In the genomic region with DNA sequence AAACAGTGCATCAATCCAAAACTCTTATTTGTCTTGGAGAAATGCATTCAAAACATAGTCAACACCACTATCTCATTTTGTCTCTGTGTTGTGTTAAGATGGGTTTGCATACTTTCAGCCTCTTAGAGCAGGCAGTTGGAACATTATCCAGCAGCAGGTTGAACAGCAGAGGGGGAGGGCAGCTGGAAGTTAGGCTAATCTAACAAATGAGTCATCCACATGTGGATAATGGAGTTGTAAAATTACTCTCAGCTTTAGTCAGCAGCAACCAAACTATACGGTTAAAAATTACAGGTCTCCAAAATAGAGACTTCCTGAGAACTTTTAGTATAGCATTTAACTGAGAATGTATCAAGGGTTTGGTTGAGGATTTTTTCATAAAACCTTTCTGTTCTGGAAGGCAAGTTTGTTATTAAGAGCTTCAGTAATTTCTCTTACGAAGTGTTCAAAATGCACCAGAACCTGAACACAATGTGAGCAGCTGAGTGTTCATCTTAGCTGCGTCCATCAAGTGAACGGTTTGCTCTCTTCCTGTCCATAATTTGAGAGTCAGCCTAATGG, we compare ENCODE assay signal across 1 cellular context.
TF ChIP-seq lines count a peak whose summit lies in the region.

No MANE protein-coding gene starts in this region.

TF ChIP-seq in K562, 482 proteins besides CTCF, POLR2A, EP300 and RAD21 (continued from another document and continues in another):
- TF ChIP-seq GATA2 (CRISPR knock-in tag; IDR thresholded peaks at IDR 0.05) (peak; percentile 38; the same call in 1 of the 2 replicates), RFX7 (CRISPR knock-in tag; IDR thresholded peaks at IDR 0.05) (no peak), ZNF316 (IDR thresholded peaks at IDR 0.05) (no peak), TEAD4 (IDR thresholded peaks at IDR 0.05; ENCODE audit: low read length) (peak; percentile 80), TEAD4 (CRISPR knock-in tag; IDR thresholded peaks at IDR 0.05; ENCODE audit: borderline replicate concordance) (no peak), ZNF695 (CRISPR knock-in tag; IDR thresholded peaks at IDR 0.05) (no peak), KDM1A (IDR thresholded peaks at IDR 0.05) (peak; percentile 54 to 71; a peak in 3 of 4 replicates), NFIC (IDR thresholded peaks at IDR 0.05) (peak; percentile 44; the same call in 1 of the 2 replicates), MAZ (CRISPR knock-in tag; conservative IDR thresholded peaks at IDR 0.05 in 1 of 2, IDR thresholded peaks at IDR 0.05 in 1 of 2) (no peak), SREBF2 (CRISPR knock-in tag; IDR thresholded peaks at IDR 0.05) (no peak), SAFB2 (IDR thresholded peaks at IDR 0.05; ENCODE audit: borderline replicate concordance, low read depth, low read length, severe bottlenecking) (no peak), L3MBTL2 (IDR thresholded peaks at IDR 0.05) (no peak), PML (IDR thresholded peaks at IDR 0.05; ENCODE audit: low read length) (peak; percentile 48; the same call in 1 of the 2 replicates), SMARCC2 (IDR thresholded peaks at IDR 0.05; ENCODE audit: low read depth) (peak; percentile 82), NFE2L1 (tag; IDR thresholded peaks at IDR 0.05; ENCODE audit: borderline replicate concordance, low read depth) (no peak), ZNF668 (CRISPR knock-in tag; IDR thresholded peaks at IDR 0.05) (no peak), BRD9 (IDR thresholded peaks at IDR 0.05; ENCODE audit: low read depth, partially characterized antibody) (peak; percentile 66), ZNF217 (CRISPR knock-in tag; IDR thresholded peaks at IDR 0.05) (no peak), ZNF766 (CRISPR knock-in tag; conservative IDR thresholded peaks at IDR 0.05) (0 out of 2 replicates have a peak, but pooled peaks have one; percentile 56)
- TF ChIP-seq, protein P1, sequence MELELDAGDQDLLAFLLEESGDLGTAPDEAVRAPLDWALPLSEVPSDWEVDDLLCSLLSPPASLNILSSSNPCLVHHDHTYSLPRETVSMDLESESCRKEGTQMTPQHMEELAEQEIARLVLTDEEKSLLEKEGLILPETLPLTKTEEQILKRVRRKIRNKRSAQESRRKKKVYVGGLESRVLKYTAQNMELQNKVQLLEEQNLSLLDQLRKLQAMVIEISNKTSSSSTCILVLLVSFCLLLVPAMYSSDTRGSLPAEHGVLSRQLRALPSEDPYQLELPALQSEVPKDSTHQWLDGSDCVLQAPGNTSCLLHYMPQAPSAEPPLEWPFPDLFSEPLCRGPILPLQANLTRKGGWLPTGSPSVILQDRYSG (tag; conservative IDR thresholded peaks at IDR 0.05; ENCODE audit: low read depth), result no peak; the same call in 1 of the 2 replicates
- TF ChIP-seq, protein P2, sequence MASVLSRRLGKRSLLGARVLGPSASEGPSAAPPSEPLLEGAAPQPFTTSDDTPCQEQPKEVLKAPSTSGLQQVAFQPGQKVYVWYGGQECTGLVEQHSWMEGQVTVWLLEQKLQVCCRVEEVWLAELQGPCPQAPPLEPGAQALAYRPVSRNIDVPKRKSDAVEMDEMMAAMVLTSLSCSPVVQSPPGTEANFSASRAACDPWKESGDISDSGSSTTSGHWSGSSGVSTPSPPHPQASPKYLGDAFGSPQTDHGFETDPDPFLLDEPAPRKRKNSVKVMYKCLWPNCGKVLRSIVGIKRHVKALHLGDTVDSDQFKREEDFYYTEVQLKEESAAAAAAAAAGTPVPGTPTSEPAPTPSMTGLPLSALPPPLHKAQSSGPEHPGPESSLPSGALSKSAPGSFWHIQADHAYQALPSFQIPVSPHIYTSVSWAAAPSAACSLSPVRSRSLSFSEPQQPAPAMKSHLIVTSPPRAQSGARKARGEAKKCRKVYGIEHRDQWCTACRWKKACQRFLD (CRISPR knock-in tag; IDR thresholded peaks at IDR 0.05), result peak; percentile 34; the same call in 1 of the 2 replicates
- TF ChIP-seq, protein P3, sequence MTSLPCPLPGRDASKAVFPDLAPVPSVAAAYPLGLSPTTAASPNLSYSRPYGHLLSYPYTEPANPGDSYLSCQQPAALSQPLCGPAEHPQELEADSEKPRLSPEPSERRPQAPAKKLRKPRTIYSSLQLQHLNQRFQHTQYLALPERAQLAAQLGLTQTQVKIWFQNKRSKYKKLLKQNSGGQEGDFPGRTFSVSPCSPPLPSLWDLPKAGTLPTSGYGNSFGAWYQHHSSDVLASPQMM (CRISPR knock-in tag; IDR thresholded peaks at IDR 0.05), result no peak
- TF ChIP-seq, protein P4, sequence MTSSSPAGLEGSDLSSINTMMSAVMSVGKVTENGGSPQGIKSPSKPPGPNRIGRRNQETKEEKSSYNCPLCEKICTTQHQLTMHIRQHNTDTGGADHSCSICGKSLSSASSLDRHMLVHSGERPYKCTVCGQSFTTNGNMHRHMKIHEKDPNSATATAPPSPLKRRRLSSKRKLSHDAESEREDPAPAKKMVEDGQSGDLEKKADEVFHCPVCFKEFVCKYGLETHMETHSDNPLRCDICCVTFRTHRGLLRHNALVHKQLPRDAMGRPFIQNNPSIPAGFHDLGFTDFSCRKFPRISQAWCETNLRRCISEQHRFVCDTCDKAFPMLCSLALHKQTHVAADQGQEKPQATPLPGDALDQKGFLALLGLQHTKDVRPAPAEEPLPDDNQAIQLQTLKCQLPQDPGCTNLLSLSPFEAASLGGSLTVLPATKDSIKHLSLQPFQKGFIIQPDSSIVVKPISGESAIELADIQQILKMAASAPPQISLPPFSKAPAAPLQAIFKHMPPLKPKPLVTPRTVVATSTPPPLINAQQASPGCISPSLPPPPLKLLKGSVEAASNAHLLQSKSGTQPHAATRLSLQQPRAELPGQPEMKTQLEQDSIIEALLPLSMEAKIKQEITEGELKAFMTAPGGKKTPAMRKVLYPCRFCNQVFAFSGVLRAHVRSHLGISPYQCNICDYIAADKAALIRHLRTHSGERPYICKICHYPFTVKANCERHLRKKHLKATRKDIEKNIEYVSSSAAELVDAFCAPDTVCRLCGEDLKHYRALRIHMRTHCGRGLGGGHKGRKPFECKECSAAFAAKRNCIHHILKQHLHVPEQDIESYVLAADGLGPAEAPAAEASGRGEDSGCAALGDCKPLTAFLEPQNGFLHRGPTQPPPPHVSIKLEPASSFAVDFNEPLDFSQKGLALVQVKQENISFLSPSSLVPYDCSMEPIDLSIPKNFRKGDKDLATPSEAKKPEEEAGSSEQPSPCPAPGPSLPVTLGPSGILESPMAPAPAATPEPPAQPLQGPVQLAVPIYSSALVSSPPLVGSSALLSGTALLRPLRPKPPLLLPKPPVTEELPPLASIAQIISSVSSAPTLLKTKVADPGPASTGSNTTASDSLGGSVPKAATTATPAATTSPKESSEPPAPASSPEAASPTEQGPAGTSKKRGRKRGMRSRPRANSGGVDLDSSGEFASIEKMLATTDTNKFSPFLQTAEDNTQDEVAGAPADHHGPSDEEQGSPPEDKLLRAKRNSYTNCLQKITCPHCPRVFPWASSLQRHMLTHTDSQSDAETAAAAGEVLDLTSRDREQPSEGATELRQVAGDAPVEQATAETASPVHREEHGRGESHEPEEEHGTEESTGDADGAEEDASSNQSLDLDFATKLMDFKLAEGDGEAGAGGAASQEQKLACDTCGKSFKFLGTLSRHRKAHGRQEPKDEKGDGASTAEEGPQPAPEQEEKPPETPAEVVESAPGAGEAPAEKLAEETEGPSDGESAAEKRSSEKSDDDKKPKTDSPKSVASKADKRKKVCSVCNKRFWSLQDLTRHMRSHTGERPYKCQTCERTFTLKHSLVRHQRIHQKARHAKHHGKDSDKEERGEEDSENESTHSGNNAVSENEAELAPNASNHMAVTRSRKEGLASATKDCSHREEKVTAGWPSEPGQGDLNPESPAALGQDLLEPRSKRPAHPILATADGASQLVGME (CRISPR knock-in tag; IDR thresholded peaks at IDR 0.05), result no peak
- TF ChIP-seq, protein P5, sequence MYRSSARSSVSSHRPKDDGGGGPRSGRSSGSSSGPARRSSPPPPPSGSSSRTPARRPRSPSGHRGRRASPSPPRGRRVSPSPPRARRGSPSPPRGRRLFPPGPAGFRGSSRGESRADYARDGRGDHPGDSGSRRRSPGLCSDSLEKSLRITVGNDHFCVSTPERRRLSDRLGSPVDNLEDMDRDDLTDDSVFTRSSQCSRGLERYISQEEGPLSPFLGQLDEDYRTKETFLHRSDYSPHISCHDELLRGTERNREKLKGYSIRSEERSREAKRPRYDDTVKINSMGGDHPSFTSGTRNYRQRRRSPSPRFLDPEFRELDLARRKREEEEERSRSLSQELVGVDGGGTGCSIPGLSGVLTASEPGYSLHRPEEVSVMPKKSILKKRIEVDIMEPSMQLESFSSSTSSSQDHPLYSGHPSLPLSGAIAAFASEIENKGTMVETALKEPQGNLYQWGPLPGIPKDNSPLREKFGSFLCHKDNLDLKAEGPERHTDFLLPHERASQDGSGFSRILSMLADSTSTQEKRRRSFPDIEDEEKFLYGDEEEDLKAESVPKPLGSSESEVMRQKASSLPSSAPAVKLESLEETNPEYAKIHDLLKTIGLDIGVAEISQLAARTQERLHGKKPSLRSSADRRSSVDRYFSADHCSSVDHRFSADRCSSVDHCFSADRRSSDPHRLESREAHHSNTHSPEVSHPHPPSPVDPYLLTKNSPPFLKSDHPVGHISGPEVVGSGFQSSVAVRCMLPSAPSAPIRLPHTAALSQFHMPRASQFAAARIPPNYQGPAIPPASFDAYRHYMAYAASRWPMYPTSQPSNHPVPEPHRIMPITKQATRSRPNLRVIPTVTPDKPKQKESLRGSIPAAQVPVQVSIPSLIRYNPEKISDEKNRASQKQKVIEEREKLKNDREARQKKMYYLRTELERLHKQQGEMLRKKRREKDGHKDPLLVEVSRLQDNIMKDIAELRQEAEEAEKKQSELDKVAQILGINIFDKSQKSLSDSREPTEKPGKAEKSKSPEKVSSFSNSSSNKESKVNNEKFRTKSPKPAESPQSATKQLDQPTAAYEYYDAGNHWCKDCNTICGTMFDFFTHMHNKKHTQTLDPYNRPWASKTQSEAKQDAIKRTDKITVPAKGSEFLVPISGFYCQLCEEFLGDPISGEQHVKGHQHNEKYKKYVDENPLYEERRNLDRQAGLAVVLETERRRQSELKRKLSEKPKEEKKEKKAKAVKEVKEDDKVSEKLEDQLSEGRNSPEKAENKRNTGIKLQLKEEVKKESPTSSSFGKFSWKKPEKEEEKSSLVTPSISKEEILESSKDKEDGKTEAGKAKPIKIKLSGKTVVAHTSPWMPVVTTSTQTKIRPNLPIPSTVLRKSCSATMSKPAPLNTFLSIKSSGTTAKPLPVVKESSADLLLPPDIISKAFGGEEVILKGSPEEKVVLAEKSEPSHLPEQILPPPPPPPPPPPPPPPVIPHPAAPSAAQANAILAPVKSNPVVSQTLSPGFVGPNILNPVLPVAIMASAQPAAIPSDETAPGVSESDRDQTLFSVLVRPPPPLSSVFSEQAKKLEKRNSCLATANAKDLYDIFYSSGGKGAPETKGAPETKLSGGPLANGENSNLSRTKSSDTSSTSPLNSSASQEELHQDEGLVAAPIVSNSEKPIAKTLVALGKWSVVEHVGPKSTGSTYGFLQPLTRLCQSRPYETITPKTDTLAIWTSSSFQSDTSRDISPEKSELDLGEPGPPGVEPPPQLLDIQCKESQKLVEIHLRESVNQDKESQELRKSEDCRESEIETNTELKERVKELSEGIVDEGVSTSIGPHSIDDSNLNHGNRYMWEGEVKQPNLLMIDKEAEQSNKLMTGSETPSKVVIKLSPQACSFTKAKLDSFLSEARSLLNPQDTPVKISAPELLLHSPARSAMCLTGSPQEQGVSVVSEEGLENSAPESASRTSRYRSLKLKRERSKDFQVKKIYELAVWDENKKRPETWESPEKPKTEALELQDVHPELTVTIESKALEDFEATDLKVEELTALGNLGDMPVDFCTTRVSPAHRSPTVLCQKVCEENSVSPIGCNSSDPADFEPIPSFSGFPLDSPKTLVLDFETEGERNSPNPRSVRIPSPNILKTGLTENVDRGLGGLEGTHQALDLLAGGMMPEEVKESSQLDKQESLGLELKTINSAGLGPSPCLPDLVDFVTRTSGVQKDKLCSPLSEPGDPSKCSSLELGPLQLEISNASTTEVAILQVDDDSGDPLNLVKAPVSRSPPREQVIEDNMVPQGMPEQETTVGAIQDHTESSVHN (IDR thresholded peaks at IDR 0.05; ENCODE audit: borderline replicate concordance in 1 of 2, low read depth in 1 of 2), result peak in 1 of 2 experiments; percentile 28; a peak in 1 of 4 replicates
- TF ChIP-seq, protein P6, sequence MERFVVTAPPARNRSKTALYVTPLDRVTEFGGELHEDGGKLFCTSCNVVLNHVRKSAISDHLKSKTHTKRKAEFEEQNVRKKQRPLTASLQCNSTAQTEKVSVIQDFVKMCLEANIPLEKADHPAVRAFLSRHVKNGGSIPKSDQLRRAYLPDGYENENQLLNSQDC (CRISPR knock-in tag; IDR thresholded peaks at IDR 0.05), result no peak
- TF ChIP-seq, protein P7, sequence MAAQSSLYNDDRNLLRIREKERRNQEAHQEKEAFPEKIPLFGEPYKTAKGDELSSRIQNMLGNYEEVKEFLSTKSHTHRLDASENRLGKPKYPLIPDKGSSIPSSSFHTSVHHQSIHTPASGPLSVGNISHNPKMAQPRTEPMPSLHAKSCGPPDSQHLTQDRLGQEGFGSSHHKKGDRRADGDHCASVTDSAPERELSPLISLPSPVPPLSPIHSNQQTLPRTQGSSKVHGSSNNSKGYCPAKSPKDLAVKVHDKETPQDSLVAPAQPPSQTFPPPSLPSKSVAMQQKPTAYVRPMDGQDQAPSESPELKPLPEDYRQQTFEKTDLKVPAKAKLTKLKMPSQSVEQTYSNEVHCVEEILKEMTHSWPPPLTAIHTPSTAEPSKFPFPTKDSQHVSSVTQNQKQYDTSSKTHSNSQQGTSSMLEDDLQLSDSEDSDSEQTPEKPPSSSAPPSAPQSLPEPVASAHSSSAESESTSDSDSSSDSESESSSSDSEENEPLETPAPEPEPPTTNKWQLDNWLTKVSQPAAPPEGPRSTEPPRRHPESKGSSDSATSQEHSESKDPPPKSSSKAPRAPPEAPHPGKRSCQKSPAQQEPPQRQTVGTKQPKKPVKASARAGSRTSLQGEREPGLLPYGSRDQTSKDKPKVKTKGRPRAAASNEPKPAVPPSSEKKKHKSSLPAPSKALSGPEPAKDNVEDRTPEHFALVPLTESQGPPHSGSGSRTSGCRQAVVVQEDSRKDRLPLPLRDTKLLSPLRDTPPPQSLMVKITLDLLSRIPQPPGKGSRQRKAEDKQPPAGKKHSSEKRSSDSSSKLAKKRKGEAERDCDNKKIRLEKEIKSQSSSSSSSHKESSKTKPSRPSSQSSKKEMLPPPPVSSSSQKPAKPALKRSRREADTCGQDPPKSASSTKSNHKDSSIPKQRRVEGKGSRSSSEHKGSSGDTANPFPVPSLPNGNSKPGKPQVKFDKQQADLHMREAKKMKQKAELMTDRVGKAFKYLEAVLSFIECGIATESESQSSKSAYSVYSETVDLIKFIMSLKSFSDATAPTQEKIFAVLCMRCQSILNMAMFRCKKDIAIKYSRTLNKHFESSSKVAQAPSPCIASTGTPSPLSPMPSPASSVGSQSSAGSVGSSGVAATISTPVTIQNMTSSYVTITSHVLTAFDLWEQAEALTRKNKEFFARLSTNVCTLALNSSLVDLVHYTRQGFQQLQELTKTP (IDR thresholded peaks at IDR 0.05; ENCODE audit: low read depth in 1 of 2, partially characterized antibody in 2 of 2), result peak in 1 of 2 experiments; percentile 66
